ENCODE assay signal across 1 cellular context in genomic region chr7:64045301-64046040, GRCh38.
TF ChIP-seq lines count a peak whose summit lies in the region.

Gene ZNF727, plus strand, starts transcription at chr7:64045434. Its CDS starts 188 bp downstream, at chr7:64045622.

TF ChIP-seq in GM23338, 12 proteins besides CTCF, POLR2A, EP300 and RAD21 (continued from another document):
- TF ChIP-seq REST (IDR thresholded peaks at IDR 0.05; ENCODE audit: unreplicated experiment): no peak
- TF ChIP-seq JUNB (IDR thresholded peaks at IDR 0.05; ENCODE audit: unreplicated experiment): no peak
TF ChIP-seq in GM23338: peak in this region for 0.
